In genomic region chr3:123100192-123100776, GRCh38 we compare ENCODE assay signal across 1 cellular context.
A peak's percentile ranks its signal among the peaks of the same experiment; 100 is the strongest.
TF ChIP-seq lines count a peak whose summit lies in the region.

No MANE protein-coding gene starts in this region.

TF ChIP-seq in HepG2, 621 proteins besides CTCF, POLR2A, EP300 and RAD21:
- TF ChIP-seq ZSCAN22 (CRISPR knock-in tag; IDR thresholded peaks at IDR 0.05), result no peak
- TF ChIP-seq AGO2 (optimal IDR thresholded peaks at IDR 0.05; ENCODE audit: low read depth, low read length), result peak; percentile 4
- 0 out of 2 replicates have a peak, but pooled peaks have one; percentile 4 for TF ChIP-seq ZNF687 (CRISPR knock-in tag; IDR thresholded peaks at IDR 0.05)
